16 cellular contexts compared by ENCODE assay signal in genomic region chr7:133794490-133794889, GRCh38.
DNase-seq lines count a peak whose midpoint lies in the region; ATAC-seq and TF ChIP-seq lines count a peak whose summit lies in the region.
"Had no signal": no experiment of that assay in that cellular context is flagged by ENCODE, and none has a peak within 500 bp of the region (broad histone marks: within the 10 kb centered on the region; RNA-seq: fewer than 3 reads in every experiment).

No MANE protein-coding gene starts in this region.

- dilution Hi-C loops in mammary epithelial cell (cut with HindIII; ENCODE audit: low sequenced_read_pairs), result no loop called here

- H3K27ac ChIP-seq in mammary epithelial cell (ENCODE audit: insufficient read depth, low read depth, low read length), result no peak overlapping the region
- no peak overlapping the region for H3K27ac ChIP-seq in psoas muscle
- H3K27ac ChIP-seq: SJSA1, skin epidermis had no signal

- no peak overlapping the region for H2AFZ ChIP-seq in mammary epithelial cell (ENCODE audit: low read depth, low read length)

- no peak overlapping the region for H3K9ac ChIP-seq in mammary epithelial cell (ENCODE audit: insufficient read depth, low read length)

- H3K27me3 ChIP-seq in mammary epithelial cell (ENCODE audit: insufficient read depth, low read length) (no peaks in the 10 kb centered on the region), psoas muscle (ENCODE audit: insufficient read depth in 3 of 3, low read length in 2 of 3) (no peaks in the 10 kb centered on the region)
- H3K27me3 ChIP-seq: SJSA1 had no signal

- no peak overlapping the region for H3K4me2 ChIP-seq in mammary epithelial cell (ENCODE audit: insufficient read depth, low read depth, low read length)

- H3K36me3 ChIP-seq in mammary epithelial cell (ENCODE audit: insufficient read depth, low read length), result no peaks in the 10 kb centered on the region
- no peaks in the 10 kb centered on the region for H3K36me3 ChIP-seq in psoas muscle (ENCODE audit: insufficient read depth in 1 of 2, low read depth in 1 of 2)
- H3K36me3 ChIP-seq: SJSA1 had no signal

- H3K4me1 ChIP-seq in mammary epithelial cell (ENCODE audit: insufficient read depth, low read length) (no peaks in the 10 kb centered on the region), psoas muscle (peaks cover 11% of the 10 kb centered on the region)

- CTCF ChIA-PET in MCF 10A (lab: Yijun Ruan, JAX) (no interaction called here), mammary epithelial cell (lab: Charles Lee; ENCODE audit: low non-redundant PET) (no interaction called here)

- H3K27ac Mint-ChIP-seq in MCF 10A (ENCODE audit: low read depth, unreplicated experiment), result no peak overlapping the region
- H3K27ac Mint-ChIP-seq in activated T-helper 17 cell treated with anti-CD3 and anti-CD28 coated beads, Interleukin-2, amount 50 U/mL, for 72 hours, result no peak overlapping the region
- H3K27ac Mint-ChIP-seq: activated CD4-positive, alpha-beta memory T cell treated with anti-CD3 and anti-CD28 coated beads, Interleukin-2, amount 10 ng/mL, durations not matched to agents 7 days and 5 days; stimulated activated naive B cell treated with anti-CD40 and anti-IgM and Interleukin-4, amounts not matched to agents 10 μg/mL and 1 μg/mL and 100 μg/mL, for 72 hours; type B pancreatic cell had no signal

- H3K4me3 Mint-ChIP-seq in MCF 10A (ENCODE audit: unreplicated experiment), result no peak overlapping the region
- H3K4me3 Mint-ChIP-seq in activated T-helper 17 cell treated with anti-CD3 and anti-CD28 coated beads, Interleukin-2, amount 50 U/mL, for 72 hours, result no peak overlapping the region
- H3K4me3 Mint-ChIP-seq: activated CD4-positive, alpha-beta memory T cell treated with anti-CD3 and anti-CD28 coated beads, Interleukin-2, amount 10 ng/mL, durations not matched to agents 7 days and 5 days; stimulated activated naive B cell treated with anti-CD40 and anti-IgM and Interleukin-4, amounts not matched to agents 10 μg/mL and 1 μg/mL and 100 μg/mL, for 72 hours; type B pancreatic cell had no signal

- H3K9me3 Mint-ChIP-seq in MCF 10A (ENCODE audit: unreplicated experiment), result no peaks in the 10 kb centered on the region
- H3K9me3 Mint-ChIP-seq in activated T-helper 17 cell treated with anti-CD3 and anti-CD28 coated beads, Interleukin-2, amount 50 U/mL, for 72 hours, result no peaks in the 10 kb centered on the region
- H3K9me3 Mint-ChIP-seq: activated CD4-positive, alpha-beta memory T cell treated with anti-CD3 and anti-CD28 coated beads, Interleukin-2, amount 10 ng/mL, durations not matched to agents 7 days and 5 days; stimulated activated naive B cell treated with anti-CD40 and anti-IgM and Interleukin-4, amounts not matched to agents 10 μg/mL and 1 μg/mL and 100 μg/mL, for 72 hours; type B pancreatic cell had no signal

- POLR2A ChIA-PET in MCF 10A (lab: Yijun Ruan, JAX), result no interaction called here

- no peaks in the 10 kb centered on the region for H4K20me1 ChIP-seq in mammary epithelial cell (ENCODE audit: insufficient read depth, low read length)

- WGBS in mammary epithelial cell (ENCODE audit: low coverage, missing lambda C conversion rate), result 41% methylated on average over 2 of the region's 2 CpGs
- WGBS in psoas muscle, 3 donors, result 48 to 50% (median 48%) methylated on average over 2 of the region's 2 CpGs

- H3K9me3 ChIP-seq in mammary epithelial cell (replicated peaks; ENCODE audit: insufficient read depth, low read length), result no peaks in the 10 kb centered on the region
- H3K9me3 ChIP-seq in psoas muscle, result no peaks in the 10 kb centered on the region
- H3K9me3 ChIP-seq: SJSA1 had no signal

- H3K4me3 ChIP-seq in mammary epithelial cell (replicated peaks in 1 of 3; ENCODE audit: insufficient read depth in 1 of 3, low read depth in 2 of 3, low read length in 3 of 3) (no peak overlapping the region), psoas muscle (no peak overlapping the region)
- H3K4me3 ChIP-seq: SJSA1, skin epidermis had no signal

- peak; percentile 71 to 98 (median 94) for ATAC-seq in psoas muscle
- no peak for ATAC-seq in activated T-helper 17 cell treated with anti-CD3 and anti-CD28 coated beads, Interleukin-2, amount 50 U/mL, for 72 hours (replicated peaks)
- ATAC-seq: stimulated activated naive B cell treated with anti-CD40 and anti-IgM and Interleukin-4, amounts not matched to agents 10 μg/mL and 1 μg/mL and 100 μg/mL, for 72 hours had no signal

- no peaks in the 10 kb centered on the region for H3K4me1 Mint-ChIP-seq in MCF 10A (ENCODE audit: insufficient read depth, unreplicated experiment)
- no peaks in the 10 kb centered on the region for H3K4me1 Mint-ChIP-seq in activated T-helper 17 cell treated with anti-CD3 and anti-CD28 coated beads, Interleukin-2, amount 50 U/mL, for 72 hours
- H3K4me1 Mint-ChIP-seq: activated CD4-positive, alpha-beta memory T cell treated with anti-CD3 and anti-CD28 coated beads, Interleukin-2, amount 10 ng/mL, durations not matched to agents 7 days and 5 days; stimulated activated naive B cell treated with anti-CD40 and anti-IgM and Interleukin-4, amounts not matched to agents 10 μg/mL and 1 μg/mL and 100 μg/mL, for 72 hours had no signal

- H3K36me3 Mint-ChIP-seq in MCF 10A (ENCODE audit: insufficient read depth, unreplicated experiment), result peaks cover 5% of the 10 kb centered on the region
- H3K36me3 Mint-ChIP-seq in activated T-helper 17 cell treated with anti-CD3 and anti-CD28 coated beads, Interleukin-2, amount 50 U/mL, for 72 hours (ENCODE audit: low read depth), result no peaks in the 10 kb centered on the region
- H3K36me3 Mint-ChIP-seq: type B pancreatic cell had no signal

- in situ Hi-C loops in mammary epithelial cell (cut with MboI; ENCODE audit: low sequenced_read_pairs in 2 of 2), result no loop called here

- TF ChIP-seq CTCF in MCF 10A (IDR thresholded peaks at IDR 0.05; ENCODE audit: unreplicated experiment) (no peak), mammary epithelial cell (conservative IDR thresholded peaks at IDR 0.05 in 1 of 2, IDR thresholded peaks at IDR 0.05 in 1 of 2; ENCODE audit: extremely low read depth in 1 of 2, insufficient read depth in 1 of 2, low read depth in 1 of 2, low read length in 2 of 2) (no peak), psoas muscle (IDR thresholded peaks at IDR 0.05) (no peak)

- intact Hi-C loops in MCF 10A (cut with micrococcal nuclease) (no loop called here), mammary epithelial cell (cut with micrococcal nuclease) (no loop called here), psoas muscle (cut with DNase I) (no loop called here)

- no peaks in the 10 kb centered on the region for H3K27me3 Mint-ChIP-seq in MCF 10A (ENCODE audit: insufficient read depth, unreplicated experiment)
- H3K27me3 Mint-ChIP-seq in activated T-helper 17 cell treated with anti-CD3 and anti-CD28 coated beads, Interleukin-2, amount 50 U/mL, for 72 hours, result no peaks in the 10 kb centered on the region
- H3K27me3 Mint-ChIP-seq: activated CD4-positive, alpha-beta memory T cell treated with anti-CD3 and anti-CD28 coated beads, Interleukin-2, amount 10 ng/mL, durations not matched to agents 7 days and 5 days; stimulated activated naive B cell treated with anti-CD40 and anti-IgM and Interleukin-4, amounts not matched to agents 10 μg/mL and 1 μg/mL and 100 μg/mL, for 72 hours; type B pancreatic cell had no signal

- no TSS peak for BruUV-seq in MCF 10A (replicated peaks; lab: Mats Ljungman, UMichigan)
- BruUV-seq in mammary epithelial cell (replicated peaks; lab: Mats Ljungman, UMichigan), result no TSS peak

- H3K79me2 ChIP-seq in mammary epithelial cell (ENCODE audit: insufficient read depth, low read length), result no peaks in the 10 kb centered on the region

- peak; percentile 40 for DNase-seq in MCF 10A (ENCODE audit: unreplicated experiment)
- DNase-seq in mammary epithelial cell, result no peak
- peak; percentile 39 for DNase-seq in NCI-H1105 (lab: John Stamatoyannopoulos, UW)
- DNase-seq in RPMI8226, result peak; percentile 35
- DNase-seq in psoas muscle, result no peak
- DNase-seq in NCI-H774 (lab: John Stamatoyannopoulos, UW), result no peak
- no peak for DNase-seq in T-helper 9 cell
- DNase-seq: activated CD4-positive, alpha-beta memory T cell treated with anti-CD3 and anti-CD28 coated beads, Interleukin-2, amount 10 ng/mL, durations not matched to agents 7 days and 5 days; Calu3; islet precursor cell; occipital lobe; stimulated activated naive B cell treated with anti-CD40 and anti-IgM and Interleukin-4, amounts not matched to agents 10 μg/mL and 1 μg/mL and 100 μg/mL, for 72 hours had no signal

Comparison
In these comparisons a context has a peak if more than half of its experiments do, and no peak if none do; other contexts are left out.
1. DNase-seq: peak in MCF 10A (single experiment), NCI-H1105 (single experiment) and RPMI8226 (single experiment); none in mammary epithelial cell (single experiment), psoas muscle (0 of 2), NCI-H774 (single experiment) and T-helper 9 cell (single experiment).